ENCODE assay signal across 28 cellular contexts in the genomic region with DNA sequence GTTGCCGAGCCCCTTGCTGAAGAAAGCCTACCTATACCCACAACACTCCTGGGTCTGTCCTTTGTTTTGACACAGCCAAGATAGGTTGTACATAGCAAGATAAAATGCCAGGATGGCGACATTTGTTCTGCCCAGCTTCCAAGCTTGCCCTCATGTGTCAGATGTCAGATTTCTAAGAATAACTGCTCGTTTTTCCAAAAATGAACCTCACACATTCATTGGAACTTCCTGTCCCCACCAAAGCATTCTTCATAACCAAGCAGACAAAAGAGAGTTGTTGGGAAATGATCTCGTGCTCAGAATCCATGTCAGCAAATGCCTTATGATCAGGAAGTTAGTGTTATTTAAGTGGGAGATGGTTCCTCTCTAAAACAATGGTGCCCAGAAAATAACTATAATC.
A peak's percentile ranks its signal among the peaks of the same experiment; 100 is the strongest.
DNase-seq lines count a peak whose midpoint lies in the region; ATAC-seq, FAIRE-seq and TF ChIP-seq lines count a peak whose summit lies in the region.
"Had no signal": no experiment of that assay in that cellular context is flagged by ENCODE, and none has a peak within 500 bp of the region (broad histone marks: within the 10 kb centered on the region; RNA-seq: fewer than 3 reads in every experiment).

No MANE protein-coding gene starts in this region.

- H3K9ac ChIP-seq in neuronal stem cell (ENCODE audit: low read depth, low read length, poor library complexity): no peak overlapping the region

- intact Hi-C loops in heart left ventricle (cut with DNase I): loop anchor here in 3 of 10 donors (5.0 to 10.0 kb wide), 3 partner anchors 116 to 862 kb away; no protein-coding TSS in a partner anchor
- intact Hi-C loops in Right ventricle myocardium superior (cut with DNase I): no loop called here
- intact Hi-C loops in uterus (cut with DNase I; ENCODE audit: low total_unique reads): no loop called here

- no peak for FAIRE-seq in D721Med (lab: Jason Lieb, UNC)
- FAIRE-seq: colon, endometrium, pancreas had no signal

- no peaks in the 10 kb centered on the region for H3K36me3 ChIP-seq in heart left ventricle
- H3K36me3 ChIP-seq in neuronal stem cell (replicated peaks in 1 of 2; ENCODE audit: control insufficient read depth in 2 of 2, insufficient read depth in 2 of 2, low read length in 2 of 2): no peaks in the 10 kb centered on the region
- no peaks in the 10 kb centered on the region for H3K36me3 ChIP-seq in uterus
- H3K36me3 ChIP-seq: pancreas had no signal

- peak overlapping the region; percentile 27 for H2AFZ ChIP-seq in neuronal stem cell (ENCODE audit: low read length)
- H2AFZ ChIP-seq: hepatocyte had no signal

- H2AK5ac ChIP-seq in neuronal stem cell (ENCODE audit: low read depth, low read length): no peak overlapping the region

- no peak overlapping the region for H4K8ac ChIP-seq in neuronal stem cell (ENCODE audit: low read depth, low read length)

- ATAC-seq in heart left ventricle: peak; percentile 32 to 70 (median 66)
- no peak for ATAC-seq in Right ventricle myocardium superior (ENCODE audit: poor library complexity)
- ATAC-seq: naive thymus-derived CD4-positive, alpha-beta T cell; pancreas had no signal

- H3K9me3 ChIP-seq in heart left ventricle: peaks cover 0 to 9% (median 0%) of the 10 kb centered on the region in 12 donors
- peaks cover 0 to 13% of the 10 kb centered on the region in 2 donors for H3K9me3 ChIP-seq in neuronal stem cell (replicated peaks in 1 of 2; ENCODE audit: control insufficient read depth in 2 of 2, insufficient read depth in 1 of 2, low read depth in 1 of 2, low read length in 2 of 2)
- no peaks in the 10 kb centered on the region for H3K9me3 ChIP-seq in uterus
- H3K9me3 ChIP-seq: pancreas had no signal

- H3K14ac ChIP-seq in neuronal stem cell (ENCODE audit: low read length): no peak overlapping the region

- H4K91ac ChIP-seq in neuronal stem cell (ENCODE audit: low read depth, low read length, poor library complexity): no peak overlapping the region

- H3K4ac ChIP-seq in neuronal stem cell (ENCODE audit: low read length): no peak overlapping the region

- H2BK15ac ChIP-seq in neuronal stem cell (ENCODE audit: low read length): no peak overlapping the region

- H3K27me3 ChIP-seq in heart left ventricle (no peaks in the 10 kb centered on the region), neuronal stem cell (ENCODE audit: control insufficient read depth in 3 of 3, insufficient read depth in 3 of 3, low read depth in 1 of 3, low read length in 3 of 3) (no peaks in the 10 kb centered on the region), uterus (no peaks in the 10 kb centered on the region)
- H3K27me3 ChIP-seq: hepatocyte, pancreas had no signal

- no peak overlapping the region for H2BK5ac ChIP-seq in neuronal stem cell (ENCODE audit: low read length)

- no peak overlapping the region for H3K18ac ChIP-seq in neuronal stem cell (ENCODE audit: low read length)

- DNase-seq in heart left ventricle (no peak), Right ventricle myocardium superior (no peak), foreskin melanocyte (peak; percentile 97), neuronal stem cell (ENCODE audit: low spot score) (no peak), uterus (no peak), SW 1271 (lab: John Stamatoyannopoulos, UW) (no peak), D721Med (ENCODE audit: insufficient read length, low spot score) (no peak), SK-N-DZ (ENCODE audit: low spot score) (no peak)
- DNase-seq: activated B cell treated with CpG ODN at 0.5 μM for 24 hours; activated CD4-positive, alpha-beta T cell treated with anti-CD3 and anti-CD28 coated beads, Interleukin-2, amount 50 U/mL, for 48 hours; activated effector memory CD4-positive, alpha-beta T cell treated with Interleukin-2 at 50 U/mL for 16 hours; AML-193; CD8-positive, alpha-beta memory T cell; DMS79; H9; immature natural killer cell; IMR-90; naive thymus-derived CD4-positive, alpha-beta T cell; NCI-H146; NCI-H2171; NCI-H524 treated with DMSO at 0.1 percent for 48 hours; pancreas; RPMI8226; stimulated activated CD4-positive, alpha-beta T cell treated with anti-CD3 and anti-CD28 coated beads, Interleukin-1b, Interleukin-23, amount 100 ng/mL, for 48 hours; T1000 had no signal

- H3K4me1 ChIP-seq in heart left ventricle (peaks cover 0 to 29% (median 15%) of the 10 kb centered on the region in 12 donors), neuronal stem cell (ENCODE audit: control insufficient read depth in 2 of 2, insufficient read depth in 1 of 2, low read depth in 1 of 2, low read length in 2 of 2) (peaks cover 2 to 5% of the 10 kb centered on the region in 2 donors), uterus (no peaks in the 10 kb centered on the region)
- H3K4me1 ChIP-seq: pancreas had no signal

- no peak overlapping the region for H3K23ac ChIP-seq in neuronal stem cell (ENCODE audit: low read depth, low read length, poor library complexity)

- no peak overlapping the region for H3K4me2 ChIP-seq in neuronal stem cell (ENCODE audit: insufficient read depth, low read length, poor library complexity, severe bottlenecking)
- H3K4me2 ChIP-seq: hepatocyte had no signal

- no peaks in the 10 kb centered on the region for H3K79me1 ChIP-seq in neuronal stem cell (ENCODE audit: low read depth, low read length)

- no peak overlapping the region for H2BK120ac ChIP-seq in neuronal stem cell (ENCODE audit: low read depth, low read length)

- H3K4me3 ChIP-seq in heart left ventricle (no peak overlapping the region), neuronal stem cell (ENCODE audit: low read length in 2 of 2) (no peak overlapping the region), uterus (no peak overlapping the region)
- H3K4me3 ChIP-seq: hepatocyte, pancreas had no signal

- TF ChIP-seq POLR2A in heart left ventricle (IDR thresholded peaks at IDR 0.05): no peak
- TF ChIP-seq POLR2A in uterus (IDR thresholded peaks at IDR 0.05): no peak

- TF ChIP-seq CTCF in heart left ventricle (IDR thresholded peaks at IDR 0.05): no peak
- no peak for TF ChIP-seq CTCF in uterus (IDR thresholded peaks at IDR 0.05)
- TF ChIP-seq CTCF in D721Med (IDR thresholded peaks at IDR 0.05; ENCODE audit: insufficient read depth, missing control alignments): no peak

- no peak overlapping the region for H2BK12ac ChIP-seq in neuronal stem cell (ENCODE audit: low read length)

- H3K27ac ChIP-seq in heart left ventricle (peak overlapping the region in 7 of 12 donors; percentile 2 to 60 (median 17)), neuronal stem cell (replicated peaks; ENCODE audit: low read length) (no peak overlapping the region), uterus (peak overlapping the region; percentile 18 to 47)
- H3K27ac ChIP-seq: hepatocyte, pancreas had no signal

- WGBS in heart left ventricle, 4 donors: 29 to 51% (median 40%) methylated on average over 4 of the region's 4 CpGs
- no CpG with 5 or more reads among the region's 4 CpGs for WGBS in neuronal stem cell (ENCODE audit: extremely low coverage in 2 of 2, insufficient read length in 2 of 2, insufficient replicate concordance in 1 of 2), 2 donors
